12 cellular contexts compared by ENCODE assay signal in the genomic region with DNA sequence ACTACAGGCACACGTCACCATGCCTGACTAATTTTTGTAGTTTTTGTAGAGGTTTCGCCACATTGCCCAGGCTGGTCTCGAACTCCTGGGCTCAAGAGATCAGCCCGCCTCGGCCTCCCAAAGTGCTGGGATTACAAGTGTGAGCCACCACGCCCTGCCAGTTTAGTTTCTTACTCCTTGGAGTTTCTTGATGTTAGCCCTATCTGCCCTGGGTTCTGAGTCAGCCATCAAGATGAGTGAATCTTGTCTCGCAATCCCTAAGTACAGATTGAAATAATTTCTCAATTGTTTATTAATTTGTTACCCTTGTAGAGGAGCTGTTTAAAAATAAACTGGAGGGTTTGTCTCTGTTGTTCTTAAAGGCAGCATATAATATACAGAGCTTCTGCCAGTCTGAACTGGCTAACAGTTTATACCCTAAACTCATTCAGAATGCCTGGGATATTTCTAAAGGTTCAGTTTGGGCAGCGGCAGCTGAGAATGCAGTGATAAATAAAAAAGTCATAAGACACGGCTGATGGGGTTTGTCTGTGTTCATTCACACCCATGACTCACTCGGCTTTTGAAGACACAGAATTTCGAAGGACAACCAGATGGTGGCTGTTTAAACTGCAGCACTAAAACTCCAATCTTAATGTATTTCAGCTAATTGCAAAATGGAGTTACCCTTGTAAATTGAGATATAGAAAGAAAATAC. TPM values are rescaled to one million over a fixed set of nuclear protein-coding genes. Genes with fewer than 3 reads are reported as not detected.
DNase-seq lines count a peak whose midpoint lies in the region; TF ChIP-seq lines count a peak whose summit lies in the region.
"Had no signal": no experiment of that assay in that cellular context is flagged by ENCODE, and none has a peak within 500 bp of the region (broad histone marks: within the 10 kb centered on the region; RNA-seq: fewer than 3 reads in every experiment).

No MANE protein-coding gene starts in this region.

- H3K27me3 ChIP-seq in MM.1S (replicated peaks; ENCODE audit: insufficient read depth, low read length) = no peaks in the 10 kb centered on the region
- H3K27me3 ChIP-seq: esophagus muscularis mucosa, tibial nerve had no signal

- DNase-seq in EH (ENCODE audit: low read depth) (peak; percentile 77), RPMI7951 (ENCODE audit: low read depth) (peak; percentile 78), fibroblast of pulmonary artery (ENCODE audit: low read depth) (peak; percentile 77), renal cortical epithelial cell (ENCODE audit: low read depth) (peak; percentile 94), coronary artery (ENCODE audit: low spot score) (no peak), posterior cingulate gyrus (no peak), GF-D8 (lab: John Stamatoyannopoulos, UW) (no peak), MM.1S (no peak)
- DNase-seq: DMS79 treated with DMSO at 0.1 percent for 48 hours; stimulated activated CD4-positive, alpha-beta T cell treated with anti-CD3 and anti-CD28 coated beads, Interleukin-4, amount 100 ng/mL, for 1 hour had no signal

- TF ChIP-seq CTCF in fibroblast of pulmonary artery (IDR thresholded peaks at IDR 0.05; ENCODE audit: low read length, missing control alignments) (no peak), coronary artery (IDR thresholded peaks at IDR 0.05) (no peak), MM.1S (IDR thresholded peaks at IDR 0.05; ENCODE audit: low read length) (no peak)

- H3K27ac ChIP-seq in coronary artery = no peak overlapping the region
- H3K27ac ChIP-seq in MM.1S (ENCODE audit: low read length) = no peak overlapping the region
- H3K27ac ChIP-seq: tibial nerve had no signal

- no peaks in the 10 kb centered on the region for H3K36me3 ChIP-seq in MM.1S (replicated peaks; ENCODE audit: insufficient read depth, low read length)
- H3K36me3 ChIP-seq: esophagus muscularis mucosa had no signal

- no peaks in the 10 kb centered on the region for H3K9me2 ChIP-seq in MM.1S (replicated peaks; ENCODE audit: insufficient read depth, low read length)

- H3K79me2 ChIP-seq in MM.1S (ENCODE audit: low read length) = no peaks in the 10 kb centered on the region

- intact Hi-C loops in posterior cingulate gyrus (cut with DNase I) = no loop called here

- no peaks in the 10 kb centered on the region for H3K9me3 ChIP-seq in MM.1S (replicated peaks; ENCODE audit: insufficient read depth, low read length)
- H3K9me3 ChIP-seq: esophagus muscularis mucosa, tibial nerve had no signal

- no peaks in the 10 kb centered on the region for H4K20me1 ChIP-seq in MM.1S (ENCODE audit: insufficient read depth, low read length)

- H2AFZ ChIP-seq in MM.1S (ENCODE audit: low read length) = no peak overlapping the region

- H3F3A ChIP-seq in MM.1S (ENCODE audit: insufficient read depth, low read length) = no peaks in the 10 kb centered on the region

- H3K4me3 ChIP-seq in fibroblast of pulmonary artery (replicated peaks; ENCODE audit: low read depth, low read length) (no peak overlapping the region), coronary artery (no peak overlapping the region), MM.1S (ENCODE audit: low read length) (no peak overlapping the region)
- H3K4me3 ChIP-seq: esophagus muscularis mucosa, tibial nerve had no signal

- no peak overlapping the region for H3K4me2 ChIP-seq in MM.1S (ENCODE audit: low read depth, low read length)

- no peak overlapping the region for H3K9ac ChIP-seq in MM.1S (ENCODE audit: low read length)

- no peaks in the 10 kb centered on the region for H3K4me1 ChIP-seq in MM.1S (ENCODE audit: low read length)
- H3K4me1 ChIP-seq: tibial nerve had no signal

RNA-seq across cellular contexts. Expression of gene GPRC5B, which starts 39.6 kb away (rescaled TPM):
- 1.2 and 1.6 TPM in 2 replicates for total RNA-seq in RPMI7951 (2014; rRNA removed; shearing (Covaris generic))
- total RNA-seq in renal cortical epithelial cell = 3.8 and 34.0 TPM in 2 replicates

Comparison
In these comparisons a context has a peak if more than half of its experiments do, and no peak if none do; other contexts are left out.
1. DNase-seq: peak in EH (single experiment), RPMI7951 (single experiment), fibroblast of pulmonary artery (single experiment) and renal cortical epithelial cell (single experiment); none in coronary artery (single experiment), posterior cingulate gyrus (0 of 10), GF-D8 (single experiment) and MM.1S (single experiment).